In genomic region chr1:153260473-153260979, GRCh38 we compare ENCODE assay signal across 11 cellular contexts. TPM values are rescaled to one million over a fixed set of nuclear protein-coding genes. Genes with fewer than 3 reads are reported as not detected.
DNase-seq lines count a peak whose midpoint lies in the region; ATAC-seq and TF ChIP-seq lines count a peak whose summit lies in the region.
"Had no signal": no experiment of that assay in that cellular context is flagged by ENCODE, and none has a peak within 500 bp of the region (broad histone marks: within the 10 kb centered on the region; RNA-seq: fewer than 3 reads in every experiment).

No MANE protein-coding gene starts in this region.

- H3K9me3 ChIP-seq in BLaER1 treated with 17β-estradiol and CSF1 and Interleukin-3, amounts not matched to agents 10 nM and 100 nM (replicated peaks in 1 of 11) = peaks cover 0 to 8% (median 0%) of the 10 kb centered on the region in 11 experiments; a peak in 2 of 22 replicates
- no peaks in the 10 kb centered on the region for H3K9me3 ChIP-seq in Peyer's patch

- TF ChIP-seq POLR2A in GM18505 (IDR thresholded peaks at IDR 0.05; ENCODE audit: borderline replicate concordance, extremely low read depth, insufficient read depth, insufficient read length) (no peak), Peyer's patch (IDR thresholded peaks at IDR 0.05) (no peak)

- H2AFZ ChIP-seq in GM23338 = peak overlapping the region; percentile 84; the same call in 1 of the 2 replicates

- peak overlapping the region; percentile 62 for H3K4me3 Mint-ChIP-seq in GM23338
- peak overlapping the region; percentile 38 for H3K4me3 Mint-ChIP-seq in activated T-helper 2 cell treated with anti-CD3 and anti-CD28 coated beads, Interferon-gamma antibody, Interleukin-2, Interleukin-4, amounts not matched to agents 10 μg/mL and 5 μg/mL and 100 μg/mL, durations not matched to agents 14 hours and 24 hours and 36 hours (ENCODE audit: low read depth)
- H3K4me3 Mint-ChIP-seq in mesothelial cell of epicardium = peak overlapping the region; percentile 64

- no peak overlapping the region for H3K27ac Mint-ChIP-seq in GM23338
- H3K27ac Mint-ChIP-seq in activated T-helper 2 cell treated with anti-CD3 and anti-CD28 coated beads, Interferon-gamma antibody, Interleukin-2, Interleukin-4, amounts not matched to agents 10 μg/mL and 5 μg/mL and 100 μg/mL, durations not matched to agents 14 hours and 24 hours and 36 hours = no peak overlapping the region
- H3K27ac Mint-ChIP-seq in mesothelial cell of epicardium = no peak overlapping the region

- H3K79me2 ChIP-seq in GM23338 (replicated peaks; ENCODE audit: insufficient read depth) = no peaks in the 10 kb centered on the region

- peaks cover 0 to 25% (median 3%) of the 10 kb centered on the region in 11 experiments; a peak in 6 of 22 replicates for H4K20me1 ChIP-seq in BLaER1 treated with 17β-estradiol and CSF1 and Interleukin-3, amounts not matched to agents 10 nM and 100 nM
- 0 out of 2 replicates have a peak, but pooled peaks cover 3% of the 10 kb centered on the region for H4K20me1 ChIP-seq in GM23338 (replicated peaks; ENCODE audit: insufficient read depth)

- H3K4me2 ChIP-seq in BLaER1 treated with 17β-estradiol and CSF1 and Interleukin-3, amounts not matched to agents 10 nM and 100 nM = peak overlapping the region; percentile 90 to 100 (median 99)
- H3K4me2 ChIP-seq in GM23338 = peak overlapping the region; percentile 85

- H3K27ac ChIP-seq in BLaER1 treated with 17β-estradiol and CSF1 and Interleukin-3, amounts not matched to agents 10 nM and 100 nM = no peak overlapping the region
- H3K27ac ChIP-seq in GM23338 (ENCODE audit: low read depth) (no peak overlapping the region), Peyer's patch (no peak overlapping the region)

- no peak for DNase-seq in GM23338 (ENCODE audit: low spot score)
- no peak for DNase-seq in activated T-helper 2 cell treated with anti-CD3 and anti-CD28 coated beads, Interferon-gamma antibody, Interleukin-2, Interleukin-4, amounts not matched to agents 10 μg/mL and 5 μg/mL and 100 μg/mL, durations not matched to agents 14 hours and 24 hours and 36 hours (ENCODE audit: low spot score)
- DNase-seq in mesothelial cell of epicardium (ENCODE audit: low spot score in 2 of 2, unreplicated experiment in 2 of 2) = no peak
- DNase-seq in NCI-H2081 treated with DMSO at 0.1 percent for 48 hours (lab: John Stamatoyannopoulos, UW) = no peak
- DNase-seq in Peyer's patch = no peak
- no peak for DNase-seq in epidermal melanocyte (ENCODE audit: insufficient read length, low spot score)
- DNase-seq: DMS153, NCI-H1930 had no signal

- H3K9me2 ChIP-seq in GM23338 (ENCODE audit: insufficient read depth) = no peaks in the 10 kb centered on the region

- H3K4me1 ChIP-seq in BLaER1 treated with 17β-estradiol and CSF1 and Interleukin-3, amounts not matched to agents 10 nM and 100 nM = peaks cover 31 to 43% (median 37%) of the 10 kb centered on the region in 10 experiments
- peaks cover 16% of the 10 kb centered on the region for H3K4me1 ChIP-seq in GM23338 (ENCODE audit: insufficient read depth)
- peaks cover 0 to 19% (median 11%) of the 10 kb centered on the region in 4 donors for H3K4me1 ChIP-seq in Peyer's patch

- H3K4me3 ChIP-seq in BLaER1 treated with 17β-estradiol and CSF1 and Interleukin-3, amounts not matched to agents 10 nM and 100 nM = peak overlapping the region in 7 of 10 experiments; percentile 57 to 74 (median 63); a peak in 10 of 20 replicates
- H3K4me3 ChIP-seq in GM23338 (peak overlapping the region; percentile 63), Peyer's patch (peak overlapping the region in 2 of 4 donors; percentile 50 to 55)

- peaks cover 12% of the 10 kb centered on the region for H3F3A ChIP-seq in GM23338 (replicated peaks; ENCODE audit: low read depth)

- no peaks in the 10 kb centered on the region; the same call in 2 of the 3 replicates for H3K9me3 Mint-ChIP-seq in GM23338
- no peaks in the 10 kb centered on the region for H3K9me3 Mint-ChIP-seq in activated T-helper 2 cell treated with anti-CD3 and anti-CD28 coated beads, Interferon-gamma antibody, Interleukin-2, Interleukin-4, amounts not matched to agents 10 μg/mL and 5 μg/mL and 100 μg/mL, durations not matched to agents 14 hours and 24 hours and 36 hours
- H3K9me3 Mint-ChIP-seq in mesothelial cell of epicardium = peaks cover 4% of the 10 kb centered on the region

- H3K36me3 Mint-ChIP-seq in GM23338 (ENCODE audit: low read depth) = no peaks in the 10 kb centered on the region; the same call in 2 of the 3 replicates
- no peaks in the 10 kb centered on the region for H3K36me3 Mint-ChIP-seq in activated T-helper 2 cell treated with anti-CD3 and anti-CD28 coated beads, Interferon-gamma antibody, Interleukin-2, Interleukin-4, amounts not matched to agents 10 μg/mL and 5 μg/mL and 100 μg/mL, durations not matched to agents 14 hours and 24 hours and 36 hours (ENCODE audit: low read depth)
- H3K36me3 Mint-ChIP-seq in mesothelial cell of epicardium = no peaks in the 10 kb centered on the region

- intact Hi-C loops in activated T-helper 2 cell treated with anti-CD3 and anti-CD28 coated beads, Interferon-gamma antibody, Interleukin-2, Interleukin-4, amounts not matched to agents 10 μg/mL and 5 μg/mL and 100 μg/mL, durations not matched to agents 14 hours and 24 hours and 36 hours (cut with micrococcal nuclease) = no loop called here

- no peaks in the 10 kb centered on the region for H3K36me3 ChIP-seq in BLaER1 treated with 17β-estradiol and CSF1 and Interleukin-3, amounts not matched to agents 10 nM and 100 nM
- no peaks in the 10 kb centered on the region for H3K36me3 ChIP-seq in GM23338 (ENCODE audit: insufficient read depth)
- H3K36me3 ChIP-seq in Peyer's patch = no peaks in the 10 kb centered on the region

- no peak for ATAC-seq in GM23338
- no peak for ATAC-seq in GM18505 (IDR thresholded peaks at IDR 0.05; ENCODE audit: unreplicated experiment)

- TF ChIP-seq CTCF in GM23338 (conservative IDR thresholded peaks at IDR 0.05; ENCODE audit: low read depth in 2 of 2) (no peak), mesothelial cell of epicardium (IDR thresholded peaks at IDR 0.05; ENCODE audit: unreplicated experiment) (no peak), Peyer's patch (IDR thresholded peaks at IDR 0.05) (no peak)

- peaks cover 31 to 62% (median 55%) of the 10 kb centered on the region in 11 experiments for H3K27me3 ChIP-seq in BLaER1 treated with 17β-estradiol and CSF1 and Interleukin-3, amounts not matched to agents 10 nM and 100 nM
- H3K27me3 ChIP-seq in GM23338 (ENCODE audit: insufficient read depth) (peaks cover 70% of the 10 kb centered on the region), Peyer's patch (peaks cover 0 to 18% of the 10 kb centered on the region in 2 donors)

- H3K27me3 Mint-ChIP-seq in GM23338 (ENCODE audit: insufficient read depth, low read depth, poor library complexity) (peaks cover 39% of the 10 kb centered on the region), mesothelial cell of epicardium (ENCODE audit: low read depth) (peaks cover 84% of the 10 kb centered on the region)
- peaks cover 63% of the 10 kb centered on the region for H3K27me3 Mint-ChIP-seq in activated T-helper 2 cell treated with anti-CD3 and anti-CD28 coated beads, Interferon-gamma antibody, Interleukin-2, Interleukin-4, amounts not matched to agents 10 μg/mL and 5 μg/mL and 100 μg/mL, durations not matched to agents 14 hours and 24 hours and 36 hours (ENCODE audit: low read depth)

- H3K9ac ChIP-seq in BLaER1 treated with 17β-estradiol and CSF1 and Interleukin-3, amounts not matched to agents 10 nM and 100 nM = peak overlapping the region in 1 of 11 experiments; percentile 70; a peak in 1 of 22 replicates

- H3K4me1 Mint-ChIP-seq in GM23338 (peaks cover 19% of the 10 kb centered on the region), mesothelial cell of epicardium (peaks cover 5% of the 10 kb centered on the region)
- peaks cover 24% of the 10 kb centered on the region for H3K4me1 Mint-ChIP-seq in activated T-helper 2 cell treated with anti-CD3 and anti-CD28 coated beads, Interferon-gamma antibody, Interleukin-2, Interleukin-4, amounts not matched to agents 10 μg/mL and 5 μg/mL and 100 μg/mL, durations not matched to agents 14 hours and 24 hours and 36 hours (ENCODE audit: low read depth)

TF ChIP-seq in GM23338, 12 proteins besides CTCF, POLR2A, EP300 and RAD21 (continues in another document):
- no peak for TF ChIP-seq STAT1 (IDR thresholded peaks at IDR 0.05; ENCODE audit: unreplicated experiment)

RNA-seq across cellular contexts. Expression of gene LORICRIN, which starts 1.0 kb away (rescaled TPM):
- total RNA-seq in GM23338 (2014; rRNA removed; shearing (Covaris generic)) = not detected in 2 replicates
- 0.23 and 0.24 TPM in 2 replicates for polyA plus RNA-seq in GM23338 (2016; fragmentation: Nextera tagmentation; extraction: Ambion mirVana)
- total RNA-seq in activated T-helper 2 cell treated with anti-CD3 and anti-CD28 coated beads, Interferon-gamma antibody, Interleukin-2, Interleukin-4, amounts not matched to agents 10 μg/mL and 5 μg/mL and 100 μg/mL, durations not matched to agents 14 hours and 24 hours and 36 hours = not detected in 2 replicates
- total RNA-seq in mesothelial cell of epicardium (not detected in 3 replicates), Peyer's patch (not detected)

RNA-seq across cellular contexts. Expression of gene PRR9, which starts 43.1 kb away (rescaled TPM):
- not detected in 2 replicates for total RNA-seq in GM23338 (2014; rRNA removed; shearing (Covaris generic))
- not detected in 2 replicates for polyA plus RNA-seq in GM23338 (2016; fragmentation: Nextera tagmentation; extraction: Ambion mirVana)
- total RNA-seq in activated T-helper 2 cell treated with anti-CD3 and anti-CD28 coated beads, Interferon-gamma antibody, Interleukin-2, Interleukin-4, amounts not matched to agents 10 μg/mL and 5 μg/mL and 100 μg/mL, durations not matched to agents 14 hours and 24 hours and 36 hours = not detected in 2 replicates
- total RNA-seq in mesothelial cell of epicardium (not detected in 3 replicates), Peyer's patch (not detected)
- polyA plus RNA-seq: esophagus had no signal

RNA-seq across cellular contexts. Expression of gene PGLYRP3, which starts 52.2 kb away (rescaled TPM):
- total RNA-seq in GM23338 (2014; rRNA removed; shearing (Covaris generic)) = not detected in 2 replicates
- not detected in 2 replicates for polyA plus RNA-seq in GM23338 (2016; fragmentation: Nextera tagmentation; extraction: Ambion mirVana)
- total RNA-seq in activated T-helper 2 cell treated with anti-CD3 and anti-CD28 coated beads, Interferon-gamma antibody, Interleukin-2, Interleukin-4, amounts not matched to agents 10 μg/mL and 5 μg/mL and 100 μg/mL, durations not matched to agents 14 hours and 24 hours and 36 hours = not detected in 2 replicates
- total RNA-seq in mesothelial cell of epicardium = not detected in 3 replicates
- total RNA-seq in Peyer's patch = not detected

RNA-seq across cellular contexts. Expression of gene LELP1, which starts 57.3 kb away (rescaled TPM):
- not detected in 2 replicates for total RNA-seq in GM23338 (2014; rRNA removed; shearing (Covaris generic))
- not detected in 2 replicates for polyA plus RNA-seq in GM23338 (2016; fragmentation: Nextera tagmentation; extraction: Ambion mirVana)
- total RNA-seq in activated T-helper 2 cell treated with anti-CD3 and anti-CD28 coated beads, Interferon-gamma antibody, Interleukin-2, Interleukin-4, amounts not matched to agents 10 μg/mL and 5 μg/mL and 100 μg/mL, durations not matched to agents 14 hours and 24 hours and 36 hours = not detected in 2 replicates
- total RNA-seq in mesothelial cell of epicardium (not detected in 3 replicates), Peyer's patch (not detected)
- polyA plus RNA-seq: esophagus had no signal
